ENCODE assay signal across 28 cellular contexts in the genomic region with DNA sequence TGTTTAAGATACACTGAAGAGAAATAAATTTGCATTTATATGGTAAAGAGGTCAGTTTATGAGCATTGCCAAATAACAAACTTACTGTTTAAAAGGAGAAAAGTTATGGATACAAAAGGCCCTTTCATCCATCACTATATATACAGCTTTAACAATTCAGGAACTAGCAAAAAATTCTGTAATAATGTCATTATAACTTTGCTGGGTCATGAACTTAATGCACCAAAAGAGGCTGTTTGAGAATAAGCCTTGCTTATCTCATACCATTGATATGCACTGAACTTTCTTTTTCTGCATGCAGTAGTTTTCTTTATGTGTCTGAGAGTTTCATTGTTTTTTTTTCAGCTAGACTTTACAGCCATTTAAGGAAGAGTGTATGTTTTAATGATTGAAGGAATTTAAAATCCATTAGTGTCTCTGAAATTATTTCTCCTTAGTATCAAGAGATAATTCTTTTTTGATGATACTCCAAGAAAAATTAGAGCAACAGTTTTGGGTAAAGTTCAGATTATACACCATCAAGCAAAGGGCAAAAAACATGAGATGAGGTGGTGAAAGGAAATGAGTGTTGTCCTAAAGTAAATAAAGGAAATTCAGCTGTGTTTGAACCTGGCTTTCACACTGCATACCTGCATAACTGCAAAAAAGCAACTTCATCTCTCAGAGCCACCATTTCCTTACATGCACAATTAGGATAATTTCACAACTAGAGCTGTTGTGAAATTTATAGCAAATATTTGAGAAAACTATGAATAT.
DNase-seq lines count a peak whose midpoint lies in the region; ATAC-seq, FAIRE-seq and TF ChIP-seq lines count a peak whose summit lies in the region.
"Had no signal": no experiment of that assay in that cellular context is flagged by ENCODE, and none has a peak within 500 bp of the region (broad histone marks: within the 10 kb centered on the region; RNA-seq: fewer than 3 reads in every experiment).

No MANE protein-coding gene starts in this region.

- H3F3A ChIP-seq in SK-N-SH (replicated peaks; ENCODE audit: insufficient read depth): no peaks in the 10 kb centered on the region

- H3K9me3 ChIP-seq in SK-N-SH: no peaks in the 10 kb centered on the region
- H3K9me3 ChIP-seq: ascending aorta had no signal

- no peak for TF ChIP-seq RAD21 in SK-N-SH (IDR thresholded peaks at IDR 0.05; ENCODE audit: low read length)

- no peak for TF ChIP-seq CTCF in SK-N-SH (IDR thresholded peaks at IDR 0.05)
- TF ChIP-seq CTCF in bronchial epithelial cell (IDR thresholded peaks at IDR 0.05; ENCODE audit: insufficient read depth, low read length, severe bottlenecking): no peak
- no peak for TF ChIP-seq CTCF in GM10248 (IDR thresholded peaks at IDR 0.05; ENCODE audit: control extremely low read depth, extremely low read depth, low read depth, missing control alignments)

- POLR2A ChIA-PET in SK-N-SH (lab: Yijun Ruan, JAX): no interaction called here
- POLR2A ChIA-PET in GM10248 (lab: Yijun Ruan, JAX): no interaction called here

- no peak for FAIRE-seq in bronchial epithelial cell (lab: Jason Lieb, UNC)
- FAIRE-seq: D721Med, endometrium, K562 had no signal

- H4K20me1 ChIP-seq in SK-N-SH (ENCODE audit: insufficient read depth): no peaks in the 10 kb centered on the region

- H3K27ac ChIP-seq in SK-N-SH (ENCODE audit: low read depth in 2 of 2, low read length in 1 of 2): no peak overlapping the region; a peak in 1 of 4 replicates
- H3K27ac ChIP-seq: ascending aorta, neural progenitor cell had no signal

- no peaks in the 10 kb centered on the region for H3K79me2 ChIP-seq in SK-N-SH (ENCODE audit: insufficient read depth)

- H3K9me2 ChIP-seq in SK-N-SH: no peaks in the 10 kb centered on the region

- H3K27me3 ChIP-seq in SK-N-SH (ENCODE audit: insufficient read depth) (no peaks in the 10 kb centered on the region), bronchial epithelial cell (ENCODE audit: control insufficient read depth, insufficient read depth, low read length) (no peaks in the 10 kb centered on the region)
- H3K27me3 ChIP-seq: ascending aorta, neural progenitor cell had no signal

- CTCF ChIA-PET in SK-N-SH (lab: Yijun Ruan, JAX): interaction anchor here (1.7 kb wide), 1 partner anchor 162 kb away, joined by 5 read pairs; no protein-coding TSS in a partner anchor
- CTCF ChIA-PET in GM10248 (lab: Yijun Ruan, JAX): no interaction called here

- peaks cover 0 to 7% of the 10 kb centered on the region in 2 experiments; a peak in 2 of 4 replicates for H3K4me1 ChIP-seq in SK-N-SH (ENCODE audit: control insufficient read depth in 1 of 2, insufficient read depth in 2 of 2, low read depth in 1 of 2, low read length in 1 of 2)
- H3K4me1 ChIP-seq: ascending aorta, neural progenitor cell had no signal

- H3K4me3 ChIP-seq in SK-N-SH (ENCODE audit: low read depth in 2 of 2, low read length in 1 of 2) (no peak overlapping the region), bronchial epithelial cell (ENCODE audit: low read depth, low read length) (no peak overlapping the region)
- H3K4me3 ChIP-seq: ascending aorta, K562, neural progenitor cell had no signal

- H3K36me3 ChIP-seq in SK-N-SH (replicated peaks in 1 of 2; ENCODE audit: control insufficient read depth in 1 of 2, insufficient read depth in 2 of 2, low read length in 1 of 2) (no peaks in the 10 kb centered on the region), bronchial epithelial cell (ENCODE audit: control insufficient read depth, insufficient read depth, low read length) (no peaks in the 10 kb centered on the region)
- H3K36me3 ChIP-seq: ascending aorta, neural progenitor cell had no signal

- DNase-seq in SK-N-SH (no peak), bronchial epithelial cell (ENCODE audit: low read depth) (peak; percentile 67), kidney tubule cell (ENCODE audit: low spot score) (peak; percentile 26), GM10248 (ENCODE audit: extremely low spot score) (no peak)
- no peak for DNase-seq in stimulated activated CD4-positive, alpha-beta T cell treated with anti-CD3 and anti-CD28 coated beads, Interleukin-15, amount 100 ng/mL, for 24 hours
- DNase-seq: 8988T; activated CD4-positive, alpha-beta T cell treated with anti-CD3 and anti-CD28 coated beads for 1 hour; activated CD8-positive, alpha-beta T cell treated with anti-CD3 and anti-CD28 coated beads, Interleukin-2, amount 10 ng/mL, durations not matched to agents 7 days and 5 days; activated effector memory CD4-positive, alpha-beta T cell treated with anti-CD3 and anti-CD28 coated beads, Interleukin-2, amount 50 U/mL, for 16 hours; activated naive CD8-positive, alpha-beta T cell treated with anti-CD3 and anti-CD28 coated beads for 36 hours; dermis blood vessel endothelial cell; kidney glomerular epithelial cell; mammary epithelial cell; NCI-H1105; NCI-H526 treated with DMSO at 0.1 percent for 48 hours; stimulated activated CD4-positive, alpha-beta T cell treated with anti-CD3 and anti-CD28 coated beads, Interleukin-4, amount 100 ng/mL, for 4 hours; substantia nigra had no signal

- TF ChIP-seq EP300 in SK-N-SH (IDR thresholded peaks at IDR 0.05; ENCODE audit: borderline replicate concordance in 1 of 2, low read depth in 1 of 2, low read length in 1 of 2): no peak

- H3K4me2 ChIP-seq in SK-N-SH: 0 out of 2 replicates have a peak overlapping the region, but pooled peaks have one; percentile 4
- H3K4me2 ChIP-seq: neural progenitor cell had no signal

- H2AFZ ChIP-seq in SK-N-SH (ENCODE audit: low read depth): no peak overlapping the region; the same call in 1 of the 2 replicates
- H2AFZ ChIP-seq: neural progenitor cell had no signal

- H3K9ac ChIP-seq in SK-N-SH: no peak overlapping the region
- H3K9ac ChIP-seq: neural progenitor cell had no signal

- no peak; the same call in 1 of the 3 replicates for ATAC-seq in SK-N-SH treated with all-trans-retinoic acid at 6 μM for 48 hours
- ATAC-seq in activated CD4-positive, CD25-positive, alpha-beta regulatory T cell treated with anti-CD3 and anti-CD28 coated beads, Interleukin-2, amount 50 U/mL, for 24 hours: no peak
- ATAC-seq in HG03432 (IDR thresholded peaks at IDR 0.05; ENCODE audit: unreplicated experiment): no peak
- ATAC-seq: activated CD8-positive, alpha-beta T cell treated with anti-CD3 and anti-CD28 coated beads, Interleukin-2, amount 10 ng/mL, durations not matched to agents 7 days and 5 days; K562; Panc1; sciatic nerve; stimulated activated memory B cell treated with anti-CD40 and anti-IgM and Interleukin-4, amounts not matched to agents 10 μg/mL and 1 μg/mL and 100 μg/mL, for 72 hours had no signal

TF ChIP-seq in SK-N-SH, 30 proteins besides CTCF, POLR2A, EP300 and RAD21 (continues in another document):
- TF ChIP-seq FOXM1 (IDR thresholded peaks at IDR 0.05; ENCODE audit: low read depth): no peak
- TF ChIP-seq, protein P1, sequence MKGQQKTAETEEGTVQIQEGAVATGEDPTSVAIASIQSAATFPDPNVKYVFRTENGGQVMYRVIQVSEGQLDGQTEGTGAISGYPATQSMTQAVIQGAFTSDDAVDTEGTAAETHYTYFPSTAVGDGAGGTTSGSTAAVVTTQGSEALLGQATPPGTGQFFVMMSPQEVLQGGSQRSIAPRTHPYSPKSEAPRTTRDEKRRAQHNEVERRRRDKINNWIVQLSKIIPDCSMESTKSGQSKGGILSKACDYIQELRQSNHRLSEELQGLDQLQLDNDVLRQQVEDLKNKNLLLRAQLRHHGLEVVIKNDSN (IDR thresholded peaks at IDR 0.05; ENCODE audit: borderline replicate concordance, low read depth): no peak
- TF ChIP-seq ELF1 (IDR thresholded peaks at IDR 0.05): no peak
- TF ChIP-seq RXRA (IDR thresholded peaks at IDR 0.05; ENCODE audit: borderline replicate concordance, low read depth): no peak
- TF ChIP-seq SIN3A (IDR thresholded peaks at IDR 0.05; ENCODE audit: borderline replicate concordance, low read depth, low read length): no peak
- TF ChIP-seq, protein P2, sequence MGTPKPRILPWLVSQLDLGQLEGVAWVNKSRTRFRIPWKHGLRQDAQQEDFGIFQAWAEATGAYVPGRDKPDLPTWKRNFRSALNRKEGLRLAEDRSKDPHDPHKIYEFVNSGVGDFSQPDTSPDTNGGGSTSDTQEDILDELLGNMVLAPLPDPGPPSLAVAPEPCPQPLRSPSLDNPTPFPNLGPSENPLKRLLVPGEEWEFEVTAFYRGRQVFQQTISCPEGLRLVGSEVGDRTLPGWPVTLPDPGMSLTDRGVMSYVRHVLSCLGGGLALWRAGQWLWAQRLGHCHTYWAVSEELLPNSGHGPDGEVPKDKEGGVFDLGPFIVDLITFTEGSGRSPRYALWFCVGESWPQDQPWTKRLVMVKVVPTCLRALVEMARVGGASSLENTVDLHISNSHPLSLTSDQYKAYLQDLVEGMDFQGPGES (IDR thresholded peaks at IDR 0.05; ENCODE audit: low read depth, low read length): no peak
- no peak for TF ChIP-seq SMC3 (IDR thresholded peaks at IDR 0.05; ENCODE audit: low read depth, low read length)
- TF ChIP-seq RFX5 (IDR thresholded peaks at IDR 0.05; ENCODE audit: low read length): no peak

TF ChIP-seq in SK-N-SH treated with all-trans-retinoic acid at 6 μM for 48 hours, 23 proteins besides CTCF, POLR2A, EP300 and RAD21 (continues in another document):
- TF ChIP-seq TSHZ2 (CRISPR knock-in tag; IDR thresholded peaks at IDR 0.05) (no peak), PPARA (CRISPR knock-in tag; IDR thresholded peaks at IDR 0.05; ENCODE audit: borderline replicate concordance) (no peak), OSR1 (CRISPR knock-in tag; IDR thresholded peaks at IDR 0.05) (no peak), ISL1 (CRISPR knock-in tag; IDR thresholded peaks at IDR 0.05) (no peak), BACH2 (CRISPR knock-in tag; IDR thresholded peaks at IDR 0.05; ENCODE audit: borderline replicate concordance) (no peak)

Comparison
In these comparisons a context has a peak if more than half of its experiments do, and no peak if none do; other contexts are left out.
1. DNase-seq: peak in bronchial epithelial cell (single experiment) and kidney tubule cell (single experiment); none in SK-N-SH (single experiment), stimulated activated CD4-positive, alpha-beta T cell treated with anti-CD3 and anti-CD28 coated beads, Interleukin-15, amount 100 ng/mL, for 24 hours (single experiment) and GM10248 (single experiment).